ENCODE assay signal across 19 cellular contexts in genomic region chr7:55733584-55733983, GRCh38.
A peak's percentile ranks its signal among the peaks of the same experiment; 100 is the strongest.
DNase-seq lines count a peak whose midpoint lies in the region; TF ChIP-seq lines count a peak whose summit lies in the region.
"Had no signal": no experiment of that assay in that cellular context is flagged by ENCODE, and none has a peak within 500 bp of the region (broad histone marks: within the 10 kb centered on the region; RNA-seq: fewer than 3 reads in every experiment).

No MANE protein-coding gene starts in this region.

- no peaks in the 10 kb centered on the region for H3F3A ChIP-seq in neural progenitor cell (ENCODE audit: low read depth)

- H3K9me3 Mint-ChIP-seq in neural progenitor cell = peaks cover 7% of the 10 kb centered on the region
- H3K9me3 Mint-ChIP-seq in activated CD4-positive, alpha-beta T cell treated with anti-CD3 and anti-CD28 coated beads, Interleukin-2, amount 10 ng/mL, durations not matched to agents 7 days and 5 days = no peaks in the 10 kb centered on the region
- H3K9me3 Mint-ChIP-seq: CD8-positive, alpha-beta memory T cell had no signal

- DNase-seq in D341Med (ENCODE audit: low spot score) (peak; percentile 1), NCI-H226 (peak; percentile 17), epidermal melanocyte (ENCODE audit: insufficient read length, low spot score) (peak; percentile 17), neural progenitor cell (ENCODE audit: low spot score) (peak; percentile 3), transverse colon (no peak), GM19238 (ENCODE audit: insufficient read length, low spot score) (no peak)
- DNase-seq in stimulated activated naive CD4-positive, alpha-beta T cell treated with Interleukin-2 at 50 U/mL for 16 hours (lab: John Stamatoyannopoulos, UW) = no peak
- DNase-seq in activated CD4-positive, alpha-beta T cell treated with anti-CD3 and anti-CD28 coated beads, Interleukin-2, amount 10 ng/mL, durations not matched to agents 7 days and 5 days = no peak
- DNase-seq: activated CD4-positive, alpha-beta T cell treated with anti-CD3 and anti-CD28 coated beads for 36 hours; activated naive CD8-positive, alpha-beta T cell treated with anti-CD3 and anti-CD28 coated beads, Interleukin-2, amount 50 U/mL, for 24 hours; CD8-positive, alpha-beta memory T cell; foreskin fibroblast; GOT3; hypothalamus; NCI-H1092 treated with DMSO at 0.1 percent for 48 hours; NCI-H524; retina; stimulated activated CD4-positive, alpha-beta T cell treated with anti-CD3 and anti-CD28 coated beads, Interleukin-12 subunit alpha, Interleukin-12 subunit beta, amount 100 ng/mL, for 4 hours; SW 1271 had no signal

- no peak overlapping the region for H3K9ac ChIP-seq in neural progenitor cell

- POLR2A ChIA-PET in activated CD4-positive, alpha-beta T cell treated with anti-CD3 and anti-CD28 coated beads, Interleukin-2, amount 10 ng/mL, durations not matched to agents 7 days and 5 days (lab: Charles Lee) = no interaction called here

- TF ChIP-seq CTCF in neural progenitor cell (IDR thresholded peaks at IDR 0.05) (no peak), transverse colon (IDR thresholded peaks at IDR 0.05) (no peak)

- CTCF ChIA-PET in activated CD4-positive, alpha-beta T cell treated with anti-CD3 and anti-CD28 coated beads, Interleukin-2, amount 10 ng/mL, durations not matched to agents 7 days and 5 days (lab: Charles Lee) = no interaction called here

- H3K27ac ChIP-seq in neural progenitor cell (no peak overlapping the region), transverse colon (no peak overlapping the region)

- H3K36me3 Mint-ChIP-seq in neural progenitor cell = no peaks in the 10 kb centered on the region
- no peaks in the 10 kb centered on the region for H3K36me3 Mint-ChIP-seq in activated CD4-positive, alpha-beta T cell treated with anti-CD3 and anti-CD28 coated beads, Interleukin-2, amount 10 ng/mL, durations not matched to agents 7 days and 5 days (ENCODE audit: low read depth)
- H3K36me3 Mint-ChIP-seq: CD8-positive, alpha-beta memory T cell had no signal

- in situ Hi-C loops in transverse colon (cut with MboI; ENCODE audit: low pct_ligation_motif_present in 1 of 4, low pct_unique_long_range_greater_than_20kb in 1 of 4, low sequenced_read_pairs in 3 of 4) = no loop called here

- H3K4me3 ChIP-seq in neural progenitor cell (no peak overlapping the region), transverse colon (no peak overlapping the region)

- H3K4me2 ChIP-seq in neural progenitor cell = no peak overlapping the region

- WGBS in transverse colon (ENCODE audit: low coverage in 1 of 2), 2 donors = 32 to 35% methylated on average over 2 to 5 of the region's 5 CpGs

- H3K36me3 ChIP-seq in neural progenitor cell (no peaks in the 10 kb centered on the region), transverse colon (no peaks in the 10 kb centered on the region)

- TF ChIP-seq POLR2A in transverse colon (IDR thresholded peaks at IDR 0.05) = no peak

- no peaks in the 10 kb centered on the region for H3K4me1 Mint-ChIP-seq in neural progenitor cell
- no peaks in the 10 kb centered on the region for H3K4me1 Mint-ChIP-seq in activated CD4-positive, alpha-beta T cell treated with anti-CD3 and anti-CD28 coated beads, Interleukin-2, amount 10 ng/mL, durations not matched to agents 7 days and 5 days
- H3K4me1 Mint-ChIP-seq: activated CD4-positive, alpha-beta T cell treated with anti-CD3 and anti-CD28 coated beads for 36 hours; activated naive CD8-positive, alpha-beta T cell treated with anti-CD3 and anti-CD28 coated beads, Interleukin-2, amount 50 U/mL, for 24 hours; CD8-positive, alpha-beta memory T cell had no signal

- H3K27me3 ChIP-seq in neural progenitor cell = no peaks in the 10 kb centered on the region
- H3K27me3 ChIP-seq in transverse colon = no peaks in the 10 kb centered on the region

- H3K9me3 ChIP-seq in neural progenitor cell (ENCODE audit: low read depth) = no peaks in the 10 kb centered on the region
- no peaks in the 10 kb centered on the region for H3K9me3 ChIP-seq in transverse colon

- no peak overlapping the region for H3K27ac Mint-ChIP-seq in neural progenitor cell
- H3K27ac Mint-ChIP-seq in activated CD4-positive, alpha-beta T cell treated with anti-CD3 and anti-CD28 coated beads, Interleukin-2, amount 10 ng/mL, durations not matched to agents 7 days and 5 days = no peak overlapping the region
- H3K27ac Mint-ChIP-seq: activated CD4-positive, alpha-beta T cell treated with anti-CD3 and anti-CD28 coated beads for 36 hours; activated naive CD8-positive, alpha-beta T cell treated with anti-CD3 and anti-CD28 coated beads, Interleukin-2, amount 50 U/mL, for 24 hours had no signal

- H3K4me3 Mint-ChIP-seq in neural progenitor cell = no peak overlapping the region
- H3K4me3 Mint-ChIP-seq in activated CD4-positive, alpha-beta T cell treated with anti-CD3 and anti-CD28 coated beads, Interleukin-2, amount 10 ng/mL, durations not matched to agents 7 days and 5 days = no peak overlapping the region
- H3K4me3 Mint-ChIP-seq: activated CD4-positive, alpha-beta T cell treated with anti-CD3 and anti-CD28 coated beads for 36 hours; activated naive CD8-positive, alpha-beta T cell treated with anti-CD3 and anti-CD28 coated beads, Interleukin-2, amount 50 U/mL, for 24 hours; CD8-positive, alpha-beta memory T cell had no signal

- no peak overlapping the region for H2AFZ ChIP-seq in neural progenitor cell (replicated peaks)

- no peaks in the 10 kb centered on the region for H3K79me2 ChIP-seq in neural progenitor cell (ENCODE audit: low read depth)

- no peaks in the 10 kb centered on the region for H3K27me3 Mint-ChIP-seq in neural progenitor cell (ENCODE audit: insufficient read depth, low read depth)
- no peaks in the 10 kb centered on the region for H3K27me3 Mint-ChIP-seq in activated CD4-positive, alpha-beta T cell treated with anti-CD3 and anti-CD28 coated beads, Interleukin-2, amount 10 ng/mL, durations not matched to agents 7 days and 5 days
- H3K27me3 Mint-ChIP-seq: activated CD4-positive, alpha-beta T cell treated with anti-CD3 and anti-CD28 coated beads for 36 hours; activated naive CD8-positive, alpha-beta T cell treated with anti-CD3 and anti-CD28 coated beads, Interleukin-2, amount 50 U/mL, for 24 hours; CD8-positive, alpha-beta memory T cell had no signal

- no peaks in the 10 kb centered on the region for H4K20me1 ChIP-seq in neural progenitor cell (ENCODE audit: low read depth)

- H3K4me1 ChIP-seq in neural progenitor cell (no peaks in the 10 kb centered on the region), transverse colon (no peaks in the 10 kb centered on the region)

- TF ChIP-seq EP300 in transverse colon (IDR thresholded peaks at IDR 0.05; ENCODE audit: low read depth) = no peak

- intact Hi-C loops in transverse colon (cut with DNase I; ENCODE audit: low total_unique reads) = no loop called here

Comparison
In these comparisons a context has a peak if more than half of its experiments do, and no peak if none do; other contexts are left out.
1. DNase-seq: peak in D341Med (single experiment), NCI-H226 (single experiment), epidermal melanocyte (single experiment) and neural progenitor cell (single experiment); none in stimulated activated naive CD4-positive, alpha-beta T cell treated with Interleukin-2 at 50 U/mL for 16 hours (single experiment), transverse colon (single experiment), GM19238 (single experiment) and activated CD4-positive, alpha-beta T cell treated with anti-CD3 and anti-CD28 coated beads, Interleukin-2, amount 10 ng/mL, durations not matched to agents 7 days and 5 days (single experiment).